In genomic region chr10:11116817-11117216, GRCh38 we compare ENCODE assay signal across 13 cellular contexts.
DNase-seq lines count a peak whose midpoint lies in the region; ATAC-seq and TF ChIP-seq lines count a peak whose summit lies in the region.
"Had no signal": no experiment of that assay in that cellular context is flagged by ENCODE, and none has a peak within 500 bp of the region (broad histone marks: within the 10 kb centered on the region; RNA-seq: fewer than 3 reads in every experiment).

No MANE protein-coding gene starts in this region.

- DNase-seq in cardiac muscle cell (ENCODE audit: low read depth in 1 of 2, low spot score in 1 of 2) (no peak), left cardiac atrium (no peak), left ventricle myocardium inferior (no peak), UCSD-AML1 (lab: John Stamatoyannopoulos, UW; ENCODE audit: unreplicated experiment) (no peak), DMS153 (lab: John Stamatoyannopoulos, UW) (no peak), SW 1271 (lab: John Stamatoyannopoulos, UW) (no peak)
- DNase-seq: 8988T; CD4-positive, alpha-beta memory T cell; DMS79 treated with DMSO at 0.1 percent for 48 hours; GF-D8; H9 had no signal

- H3K27ac ChIP-seq in cardiac muscle cell (peak overlapping the region; percentile 93), left ventricle myocardium inferior (replicated peaks) (peak overlapping the region; percentile 82), neural cell (ENCODE audit: low read length) (peak overlapping the region; percentile 80)
- H3K27ac ChIP-seq: BLaER1 had no signal

- H3F3A ChIP-seq in neural cell (ENCODE audit: insufficient read depth, low read length, poor library complexity, severe bottlenecking) = peaks cover 4% of the 10 kb centered on the region

- TF ChIP-seq RAD21 in neural cell (conservative IDR thresholded peaks at IDR 0.05) = no peak

- no peak for TF ChIP-seq EP300 in neural cell (conservative IDR thresholded peaks at IDR 0.05; ENCODE audit: poor library complexity, severe bottlenecking)

- no peak overlapping the region for H3K4me3 ChIP-seq in cardiac muscle cell
- H3K4me3 ChIP-seq in left ventricle myocardium inferior = no peak overlapping the region
- no peak overlapping the region for H3K4me3 ChIP-seq in neural cell (ENCODE audit: low read length)
- H3K4me3 ChIP-seq: BLaER1 had no signal

- no peak overlapping the region for H2AFZ ChIP-seq in neural cell (ENCODE audit: low read depth, low read length)

- H3K36me3 ChIP-seq in cardiac muscle cell (no peaks in the 10 kb centered on the region), left ventricle myocardium inferior (no peaks in the 10 kb centered on the region), neural cell (ENCODE audit: insufficient read depth, low read length) (no peaks in the 10 kb centered on the region)
- H3K36me3 ChIP-seq: BLaER1 had no signal

- no peaks in the 10 kb centered on the region for H4K20me1 ChIP-seq in neural cell (ENCODE audit: insufficient read depth)
- H4K20me1 ChIP-seq: BLaER1 had no signal

- H3K9ac ChIP-seq in neural cell (ENCODE audit: low read length) = no peak overlapping the region
- H3K9ac ChIP-seq: BLaER1 had no signal

- no peak for ATAC-seq in left cardiac atrium

- H3K79me2 ChIP-seq in neural cell (replicated peaks; ENCODE audit: insufficient read depth, low read length) = peaks cover 9% of the 10 kb centered on the region

- H3K4me2 ChIP-seq in neural cell (ENCODE audit: low read length) = no peak overlapping the region
- H3K4me2 ChIP-seq: BLaER1 had no signal

- no peak for TF ChIP-seq CTCF in cardiac muscle cell (IDR thresholded peaks at IDR 0.05; ENCODE audit: low read depth, low read length)
- TF ChIP-seq CTCF in left ventricle myocardium inferior (IDR thresholded peaks at IDR 0.05; ENCODE audit: borderline replicate concordance) = no peak
- TF ChIP-seq CTCF in neural cell (IDR thresholded peaks at IDR 0.05; ENCODE audit: poor library complexity, severe bottlenecking) = no peak

- H3K27me3 ChIP-seq in cardiac muscle cell = no peaks in the 10 kb centered on the region
- no peaks in the 10 kb centered on the region for H3K27me3 ChIP-seq in left ventricle myocardium inferior (ENCODE audit: low read depth)
- no peaks in the 10 kb centered on the region for H3K27me3 ChIP-seq in neural cell (ENCODE audit: insufficient read depth, low read depth, low read length)
- H3K27me3 ChIP-seq: BLaER1 had no signal

- H3K4me1 ChIP-seq in cardiac muscle cell (ENCODE audit: low read depth) (peaks cover 83% of the 10 kb centered on the region), left ventricle myocardium inferior (peaks cover 94% of the 10 kb centered on the region)

- intact Hi-C loops in left cardiac atrium (cut with DNase I) = loop anchor here in 1 of 2 donors (10.0 kb wide), 1 partner anchor 148 kb away; no protein-coding TSS in a partner anchor
- intact Hi-C loops in left ventricle myocardium inferior (cut with micrococcal nuclease) = no loop called here

- H3K9me2 ChIP-seq in neural cell (ENCODE audit: insufficient read depth, low read length) = no peaks in the 10 kb centered on the region

- H3K9me3 ChIP-seq in cardiac muscle cell (ENCODE audit: low read depth) = no peaks in the 10 kb centered on the region
- no peaks in the 10 kb centered on the region for H3K9me3 ChIP-seq in left ventricle myocardium inferior (replicated peaks)
- H3K9me3 ChIP-seq in neural cell (ENCODE audit: low read length) = no peaks in the 10 kb centered on the region
- H3K9me3 ChIP-seq: BLaER1 had no signal

TF ChIP-seq in neural cell, 6 proteins besides CTCF, POLR2A, EP300 and RAD21:
- TF ChIP-seq POLR2AphosphoS5 (IDR thresholded peaks at IDR 0.05) (no peak), EZH2 (IDR thresholded peaks at IDR 0.05; ENCODE audit: borderline replicate concordance, insufficient read depth, low read length, poor library complexity, severe bottlenecking) (no peak), REST (IDR thresholded peaks at IDR 0.05; ENCODE audit: borderline replicate concordance) (no peak), MXI1 (conservative IDR thresholded peaks at IDR 0.05; ENCODE audit: poor library complexity, severe bottlenecking) (no peak), SMC3 (conservative IDR thresholded peaks at IDR 0.05; ENCODE audit: poor library complexity) (no peak), TAF1 (IDR thresholded peaks at IDR 0.05; ENCODE audit: low read depth) (no peak)
